In the genomic region with DNA sequence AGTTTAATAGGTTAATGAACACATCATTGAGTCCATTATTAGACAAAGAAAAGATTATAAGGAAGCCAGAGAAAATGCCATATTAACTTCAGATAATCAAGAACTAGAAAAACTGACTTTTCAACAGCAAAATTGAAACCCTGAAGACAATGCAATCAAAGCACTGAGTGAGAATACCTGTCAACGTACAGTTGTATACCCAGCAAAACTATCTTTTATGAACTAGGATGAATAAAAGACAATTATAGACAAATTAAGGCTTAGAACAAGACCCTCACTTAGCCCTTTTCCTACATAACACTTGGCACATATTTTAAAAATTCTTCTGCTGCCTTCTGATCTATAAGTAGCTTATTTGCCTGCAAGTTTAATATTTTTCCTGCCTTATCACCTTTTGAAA, we compare ENCODE assay signal across 11 cellular contexts.
"Had no signal": no experiment of that assay in that cellular context is flagged by ENCODE, and none has a peak within 500 bp of the region (broad histone marks: within the 10 kb centered on the region; RNA-seq: fewer than 3 reads in every experiment).

No MANE protein-coding gene starts in this region.

- H3K27ac Mint-ChIP-seq: GM23338, H9, HFFc6 had no signal

- H3K4me2 ChIP-seq: GM23338 had no signal

- H3K4me3 Mint-ChIP-seq: GM23338, H9, HFFc6 had no signal

- H3K4me3 ChIP-seq: GM23248, GM23338, HAP-1 had no signal

- H3K27ac ChIP-seq: GM23248 had no signal

- H3K9me3 Mint-ChIP-seq: GM23338 had no signal

- H2AFZ ChIP-seq: GM23248, GM23338 had no signal

- DNase-seq: GM23248, GOT3, H7, H9, HCEC 1CT, HFFc6 had no signal

- H3K9ac ChIP-seq: GM23248 had no signal

- H3K36me3 ChIP-seq: HAP-1 had no signal

- ATAC-seq: GM23338, HCT116 had no signal

- FAIRE-seq: H1, H54 had no signal
